ENCODE assay signal across 24 cellular contexts in genomic region chr22:18085188-18085587, GRCh38. TPM values are rescaled to one million over a fixed set of nuclear protein-coding genes. Genes with fewer than 3 reads are reported as not detected.
DNase-seq lines count a peak whose midpoint lies in the region; ATAC-seq, FAIRE-seq and TF ChIP-seq lines count a peak whose summit lies in the region.
"Had no signal": no experiment of that assay in that cellular context is flagged by ENCODE, and none has a peak within 500 bp of the region (broad histone marks: within the 10 kb centered on the region; RNA-seq: fewer than 3 reads in every experiment).

No MANE protein-coding gene starts in this region.

- no peak for TF ChIP-seq RAD21 in GM12878 (IDR thresholded peaks at IDR 0.05; ENCODE audit: insufficient read depth, low read depth, low read length)

- peak overlapping the region; percentile 22 for H3K27ac Mint-ChIP-seq in activated T-cell treated with anti-CD3 and anti-CD28 coated beads, Interleukin-2, amount 50 U/mL, for 24 hours
- H3K27ac Mint-ChIP-seq: activated naive CD8-positive, alpha-beta T cell; T-cell had no signal

- no peak overlapping the region for H3K4me2 ChIP-seq in GM12878 (ENCODE audit: control insufficient read depth, insufficient read depth)
- H3K4me2 ChIP-seq: BLaER1 treated with 17β-estradiol and CSF1 and Interleukin-3, amounts not matched to agents 10 nM and 100 nM had no signal

- no peak overlapping the region; the same call in 1 of the 2 replicates for H3K27ac ChIP-seq in GM12878 (ENCODE audit: control insufficient read depth, insufficient read depth)
- peak overlapping the region; percentile 94 to 95 for H3K27ac ChIP-seq in small intestine (ENCODE audit: low read depth in 1 of 2, low read length in 1 of 2)
- H3K27ac ChIP-seq: 22Rv1; BLaER1 treated with 17β-estradiol and CSF1 and Interleukin-3, amounts not matched to agents 10 nM and 100 nM; VCaP had no signal

- H4K20me1 ChIP-seq in GM12878 (ENCODE audit: control insufficient read depth, insufficient read depth): no peaks in the 10 kb centered on the region

- H3K9me3 Mint-ChIP-seq in activated T-cell treated with anti-CD3 and anti-CD28 coated beads, Interleukin-2, amount 50 U/mL, for 24 hours: no peaks in the 10 kb centered on the region
- peaks cover 3% of the 10 kb centered on the region for H3K9me3 Mint-ChIP-seq in activated T-cell treated with anti-CD3 and anti-CD28 coated beads, Interleukin-2, amount 50 U/mL, for 4 hours
- H3K9me3 Mint-ChIP-seq: T-cell had no signal

- no peak for TF ChIP-seq EP300 in GM12878 (IDR thresholded peaks at IDR 0.05; ENCODE audit: borderline replicate concordance in 1 of 2, control insufficient read depth in 1 of 2, low read depth in 2 of 2, low read length in 2 of 2)

- FAIRE-seq in GM12878 (lab: Jason Lieb, UNC) (no peak), small intestine (lab: Jason Lieb, UNC) (no peak)
- FAIRE-seq: colon, D721Med, endometrium, H54 had no signal

- no peaks in the 10 kb centered on the region for H3K27me3 Mint-ChIP-seq in activated T-cell treated with anti-CD3 and anti-CD28 coated beads, Interleukin-2, amount 50 U/mL, for 24 hours
- no peaks in the 10 kb centered on the region for H3K27me3 Mint-ChIP-seq in activated T-cell treated with anti-CD3 and anti-CD28 coated beads, Interleukin-2, amount 50 U/mL, for 4 hours (ENCODE audit: low read depth)
- H3K27me3 Mint-ChIP-seq: activated naive CD8-positive, alpha-beta T cell; stimulated activated naive CD8-positive, alpha-beta T cell treated with anti-CD3 and anti-CD28 coated beads, Interleukin-15, amount 100 ng/mL, for 72 hours; T-cell had no signal

- no TSS peak for BruUV-seq in GM12878 (replicated peaks; lab: Mats Ljungman, UMichigan)

- no peak overlapping the region for H3K9ac ChIP-seq in GM12878 (ENCODE audit: control insufficient read depth, insufficient read depth, low read length)
- H3K9ac ChIP-seq: BLaER1 treated with 17β-estradiol and CSF1 and Interleukin-3, amounts not matched to agents 10 nM and 100 nM had no signal

- no peak for DNase-seq in activated T-cell treated with anti-CD3 and anti-CD28 coated beads, Interleukin-2, amount 50 U/mL, for 24 hours
- DNase-seq in activated T-cell treated with anti-CD3 and anti-CD28 coated beads, Interleukin-2, amount 50 U/mL, for 4 hours: no peak
- DNase-seq in GM12878 (ENCODE audit: low read depth, low spot score): no peak
- DNase-seq in iris pigment epithelial cell (ENCODE audit: low read depth): peak; percentile 69
- peak; percentile 98 for DNase-seq in small intestine
- DNase-seq in cerebellum (ENCODE audit: low spot score): no peak
- DNase-seq in activated naive CD4-positive, alpha-beta T cell treated with Interleukin-2 at 50 U/mL for 16 hours: no peak
- no peak for DNase-seq in GM13976 (ENCODE audit: low spot score)
- DNase-seq: NCI-H2107; NCI-H526 treated with DMSO at 0.1 percent for 48 hours; posterior cingulate gyrus; SIG-M5; stimulated activated CD4-positive, alpha-beta T cell treated with anti-CD3 and anti-CD28 coated beads, Interleukin-2, amount 100 ng/mL, for 48 hours; stimulated activated naive CD8-positive, alpha-beta T cell treated with anti-CD3 and anti-CD28 coated beads, Interleukin-15, amount 100 ng/mL, for 72 hours; T-cell had no signal

- TF ChIP-seq POLR2A in GM12878 (IDR thresholded peaks at IDR 0.05; ENCODE audit: low read depth, low read length): no peak

- H2AFZ ChIP-seq in GM12878 (ENCODE audit: control insufficient read depth, low read depth, low read length): no peak overlapping the region

- H3K36me3 ChIP-seq in GM12878 (ENCODE audit: control insufficient read depth in 2 of 2, insufficient read depth in 2 of 2, low read length in 1 of 2) (peaks cover 25 to 45% of the 10 kb centered on the region in 2 experiments), small intestine (ENCODE audit: control insufficient read depth in 2 of 2, insufficient read depth in 2 of 2, low read length in 2 of 2) (peaks cover 15 to 22% of the 10 kb centered on the region in 2 donors)

- no peak for TF ChIP-seq CTCF in GM12878 (IDR thresholded peaks at IDR 0.05 in 2 of 3, conservative IDR thresholded peaks at IDR 0.05 in 1 of 3; ENCODE audit: control insufficient read depth in 2 of 3, extremely low read depth in 1 of 3, insufficient read depth in 1 of 3, low read depth in 3 of 3, low read length in 3 of 3)
- no peak for TF ChIP-seq CTCF in GM13976 (IDR thresholded peaks at IDR 0.05; ENCODE audit: borderline replicate concordance, control extremely low read depth, extremely low read depth, insufficient read depth, missing control alignments)

- H3K4me1 ChIP-seq in GM12878 (ENCODE audit: control insufficient read depth, insufficient read depth, low read length) (peaks cover 24% of the 10 kb centered on the region), small intestine (ENCODE audit: control insufficient read depth in 2 of 2, insufficient read depth in 1 of 2, low read depth in 1 of 2, low read length in 1 of 2) (peaks cover 0 to 3% of the 10 kb centered on the region in 2 donors)

- peaks cover 47% of the 10 kb centered on the region for H3K4me1 Mint-ChIP-seq in activated T-cell treated with anti-CD3 and anti-CD28 coated beads, Interleukin-2, amount 50 U/mL, for 24 hours (ENCODE audit: low read depth)
- peaks cover 31% of the 10 kb centered on the region for H3K4me1 Mint-ChIP-seq in activated T-cell treated with anti-CD3 and anti-CD28 coated beads, Interleukin-2, amount 50 U/mL, for 4 hours (ENCODE audit: low read depth)

- CTCF ChIA-PET in GM12878 (lab: Yijun Ruan, JAX): no interaction called here

- intact Hi-C loops in GM12878 (cut with micrococcal nuclease; ENCODE audit: unreplicated experiment): loop anchor here (10.0 kb wide), 1 partner anchor 60 kb away; no protein-coding TSS in a partner anchor

- POLR2A ChIA-PET in GM12878 (lab: Charles Lee): interaction anchor here (1.3 kb wide), 1 partner anchor 67 kb away, joined by 5 read pairs; no protein-coding TSS in a partner anchor

- in situ Hi-C loops in GM12878 (cut with MboI): no loop called here
- in situ Hi-C loops in GM13976 (cut with MboI; ENCODE audit: low sequenced_read_pairs, unreplicated experiment): no loop called here

- no peaks in the 10 kb centered on the region for H3K27me3 ChIP-seq in GM12878 (replicated peaks in 1 of 2; ENCODE audit: control insufficient read depth in 2 of 2, insufficient read depth in 2 of 2, low read length in 1 of 2)
- no peaks in the 10 kb centered on the region for H3K27me3 ChIP-seq in small intestine (ENCODE audit: control insufficient read depth in 2 of 2, insufficient read depth in 2 of 2, low read length in 2 of 2)
- H3K27me3 ChIP-seq: BLaER1 treated with 17β-estradiol and CSF1 and Interleukin-3, amounts not matched to agents 10 nM and 100 nM; gastrocnemius medialis had no signal

- H3K4me3 Mint-ChIP-seq in activated T-cell treated with anti-CD3 and anti-CD28 coated beads, Interleukin-2, amount 50 U/mL, for 24 hours: no peak overlapping the region
- no peak overlapping the region for H3K4me3 Mint-ChIP-seq in activated T-cell treated with anti-CD3 and anti-CD28 coated beads, Interleukin-2, amount 50 U/mL, for 4 hours
- H3K4me3 Mint-ChIP-seq: activated naive CD8-positive, alpha-beta T cell; stimulated activated naive CD8-positive, alpha-beta T cell treated with anti-CD3 and anti-CD28 coated beads, Interleukin-15, amount 100 ng/mL, for 72 hours; T-cell had no signal

- peaks cover 42% of the 10 kb centered on the region for H3K79me2 ChIP-seq in GM12878 (ENCODE audit: control insufficient read depth, insufficient read depth, low read length)

- H3K36me3 Mint-ChIP-seq in activated T-cell treated with anti-CD3 and anti-CD28 coated beads, Interleukin-2, amount 50 U/mL, for 24 hours (ENCODE audit: low read depth): peaks cover 96% of the 10 kb centered on the region
- peaks cover 62% of the 10 kb centered on the region for H3K36me3 Mint-ChIP-seq in activated T-cell treated with anti-CD3 and anti-CD28 coated beads, Interleukin-2, amount 50 U/mL, for 4 hours (ENCODE audit: insufficient read depth)

- 0 out of 2 replicates have a peak overlapping the region, but pooled peaks have one; percentile 19 for H3K4me3 ChIP-seq in GM12878
- no peak overlapping the region for H3K4me3 ChIP-seq in small intestine (ENCODE audit: low read depth in 1 of 2, low read length in 2 of 2)
- H3K4me3 ChIP-seq: BLaER1 treated with 17β-estradiol and CSF1 and Interleukin-3, amounts not matched to agents 10 nM and 100 nM; gastrocnemius medialis had no signal

- RAD21 ChIA-PET in GM12878 (lab: Charles Lee; ENCODE audit: unreplicated experiment): no interaction called here

- SMC1A ChIA-PET in GM12878 (lab: Charles Lee; ENCODE audit: uncharacterized antibody, unreplicated experiment): no interaction called here

- no peak for ATAC-seq in activated T-cell treated with anti-CD3 and anti-CD28 coated beads, Interleukin-2, amount 50 U/mL, for 4 hours
- ATAC-seq in GM12878: no peak
- ATAC-seq: gastrocnemius medialis; stimulated activated naive CD8-positive, alpha-beta T cell treated with anti-CD3 and anti-CD28 coated beads, Interleukin-15, amount 100 ng/mL, for 72 hours; T-cell had no signal

- H3K9me3 ChIP-seq in GM12878 (replicated peaks; ENCODE audit: control insufficient read depth, insufficient read depth, low read length) (no peaks in the 10 kb centered on the region; the same call in 2 of the 3 replicates), small intestine (ENCODE audit: control insufficient read depth, low read depth) (no peaks in the 10 kb centered on the region)
- H3K9me3 ChIP-seq: gastrocnemius medialis had no signal

RNA-seq across cellular contexts. Expression of gene PEX26, which starts 7.4 kb away (rescaled TPM):
- 10 to 100 TPM; 51.3 to 68.3 (median 58.2) TPM for total RNA-seq in activated T-cell treated with anti-CD3 and anti-CD28 coated beads, Interleukin-2, amount 50 U/mL, for 4 hours
- total RNA-seq in GM12878 (2013; cell fraction: nucleolus; rRNA removed): 32.1 and 35.1 TPM in 2 replicates
- total RNA-seq in GM12878 (2014; rRNA removed): 24.1 and 25.8 TPM in 2 replicates
- total RNA-seq in GM12878 (2014; rRNA removed; fragmentation: Illumina TruSeq; extraction: Trizol): 16.6 and 19.7 TPM in 2 replicates
- total RNA-seq in GM12878 (2021): 50.0 and 50.8 TPM in 2 replicates
- 10.9 TPM for polyA plus RNA-seq in GM12878 (2011; ENCODE audit: low read depth)
- 21.5 and 29.1 TPM in 2 replicates for polyA plus RNA-seq in GM12878 (2011; rRNA removed)
- polyA plus RNA-seq in GM12878 (2011; cell fraction: cytosol; rRNA removed): 45.9 and 46.4 TPM in 2 replicates
- polyA plus RNA-seq in GM12878 (2011; cell fraction: nucleus; rRNA removed): 21.1 and 25.5 TPM in 2 replicates
- 20.4 and 25.0 TPM in 2 replicates for polyA plus RNA-seq in GM12878 (2012)
- polyA plus RNA-seq in GM12878 (2014; fragmentation: Illumina TruSeq; extraction: Trizol): 15.3 and 25.2 TPM in 2 replicates
- 1 to 10 TPM in 1 of 2 experiments, under 1 TPM in 1; 0.79 to 1.1 TPM for polyA plus RNA-seq in GM12878 (2014; fragmentation: Nextera tagmentation; extraction: Ambion mirVana)
- polyA plus RNA-seq in GM12878 (2014; rRNA removed): 35.5 and 39.9 TPM in 2 replicates
- 1 to 10 TPM; 6.2 to 6.9 TPM for polyA plus RNA-seq in GM12878 (2016; fragmentation: Nextera tagmentation; extraction: Ambion mirVana)
- polyA minus RNA-seq in GM12878 (2011; rRNA and poly(A)+ RNA removed): 35.8 and 47.0 TPM in 2 replicates
- 16.1 and 18.3 TPM in 2 replicates for polyA minus RNA-seq in GM12878 (2011; cell fraction: cytosol; rRNA and poly(A)+ RNA removed)
- polyA minus RNA-seq in GM12878 (2011; cell fraction: nucleus; rRNA and poly(A)+ RNA removed): 8.1 and 13.5 TPM in 2 replicates
- 10 to 100 TPM; 23.2 to 48.0 (median 28.0) TPM for polyA plus RNA-seq in small intestine
- total RNA-seq in cerebellum: 22.4 TPM

RNA-seq across cellular contexts. Expression of gene TUBA8, which starts 25.4 kb away (rescaled TPM):
- total RNA-seq in activated T-cell treated with anti-CD3 and anti-CD28 coated beads, Interleukin-2, amount 50 U/mL, for 4 hours: 1 to 10 TPM; 1.5 to 3.9 (median 2.1) TPM
- 7.2 and 8.4 TPM in 2 replicates for total RNA-seq in GM12878 (2013; cell fraction: nucleolus; rRNA removed)
- 20.9 and 24.1 TPM in 2 replicates for total RNA-seq in GM12878 (2014; rRNA removed)
- total RNA-seq in GM12878 (2014; rRNA removed; fragmentation: Illumina TruSeq; extraction: Trizol): 11.9 and 14.7 TPM in 2 replicates
- 21.0 and 21.1 TPM in 2 replicates for total RNA-seq in GM12878 (2021)
- polyA plus RNA-seq in GM12878 (2011; ENCODE audit: low read depth): 7.9 TPM
- 4.1 and 7.0 TPM in 2 replicates for polyA plus RNA-seq in GM12878 (2011; rRNA removed)
- 11.6 and 12.3 TPM in 2 replicates for polyA plus RNA-seq in GM12878 (2011; cell fraction: cytosol; rRNA removed)
- polyA plus RNA-seq in GM12878 (2011; cell fraction: nucleus; rRNA removed): 6.2 and 6.5 TPM in 2 replicates
- 8.5 and 13.0 TPM in 2 replicates for polyA plus RNA-seq in GM12878 (2012)
- polyA plus RNA-seq in GM12878 (2014; fragmentation: Illumina TruSeq; extraction: Trizol): 13.1 and 23.7 TPM in 2 replicates
- 1 to 10 TPM; 2.2 to 5.5 TPM for polyA plus RNA-seq in GM12878 (2014; fragmentation: Nextera tagmentation; extraction: Ambion mirVana)
- polyA plus RNA-seq in GM12878 (2014; rRNA removed): 25.5 and 26.0 TPM in 2 replicates
- 10 to 100 TPM; 27.3 to 30.3 TPM for polyA plus RNA-seq in GM12878 (2016; fragmentation: Nextera tagmentation; extraction: Ambion mirVana)
- polyA minus RNA-seq in GM12878 (2011; rRNA and poly(A)+ RNA removed): 4.2 and 7.4 TPM in 2 replicates
- polyA minus RNA-seq in GM12878 (2011; cell fraction: cytosol; rRNA and poly(A)+ RNA removed): 1.4 and 1.6 TPM in 2 replicates
- 0.48 and 1.4 TPM in 2 replicates for polyA minus RNA-seq in GM12878 (2011; cell fraction: nucleus; rRNA and poly(A)+ RNA removed)
- polyA plus RNA-seq in small intestine: 1 to 10 TPM; 4.4 to 5.8 (median 4.6) TPM
- total RNA-seq in cerebellum: 7.3 TPM

Comparison
In these comparisons a context has a peak if more than half of its experiments do, and no peak if none do; other contexts are left out.
1. DNase-seq: peak in iris pigment epithelial cell (single experiment) and small intestine (single experiment); none in activated T-cell treated with anti-CD3 and anti-CD28 coated beads, Interleukin-2, amount 50 U/mL, for 24 hours (single experiment), activated T-cell treated with anti-CD3 and anti-CD28 coated beads, Interleukin-2, amount 50 U/mL, for 4 hours (single experiment), GM12878 (single experiment), cerebellum (single experiment), activated naive CD4-positive, alpha-beta T cell treated with Interleukin-2 at 50 U/mL for 16 hours (single experiment) and GM13976 (single experiment).